In genomic region chr7:119724041-119724792, GRCh38 we compare ENCODE assay signal across 18 cellular contexts.
"Had no signal": no experiment of that assay in that cellular context is flagged by ENCODE, and none has a peak within 500 bp of the region (broad histone marks: within the 10 kb centered on the region; RNA-seq: fewer than 3 reads in every experiment).

No MANE protein-coding gene starts in this region.

- DNase-seq: activated CD4-positive, alpha-beta memory T cell treated with anti-CD3 and anti-CD28 coated beads for 36 hours; activated CD4-positive, alpha-beta T cell treated with anti-CD3 and anti-CD28 coated beads for 1 hour; activated gamma-delta T cell treated with Interleukin-2 at 50 U/mL for 16 hours; activated T-cell treated with anti-CD3 and anti-CD28 coated beads for 4 hours; adrenal gland; effector memory CD8-positive, alpha-beta T cell; foreskin keratinocyte; nephron progenitor cell; nucleus accumbens; posterior cingulate gyrus; retina; stimulated activated naive CD4-positive, alpha-beta T cell had no signal

- H3K4me3 ChIP-seq: adrenal gland, hepatocyte, lung had no signal

- H3K27ac Mint-ChIP-seq: activated CD4-positive, alpha-beta memory T cell treated with anti-CD3 and anti-CD28 coated beads for 36 hours; activated naive CD4-positive, alpha-beta T cell treated with anti-CD3 and anti-CD28 coated beads, Interleukin-2, amount 50 U/mL, for 72 hours; activated T-helper 1 cell treated with anti-CD3 and anti-CD28 coated beads, Interleukin-12 subunit alpha, Interleukin-12 subunit beta, Interleukin-2, Interleukin-4 antibody, amounts not matched to agents 30 ng/mL and 10 ng/mL and 1 ng/mL, durations not matched to agents 14 hours and 24 hours and 36 hours; effector memory CD8-positive, alpha-beta T cell; nephron progenitor cell; T-helper 1 cell treated with Interleukin-12 subunit alpha and Interleukin-12 subunit beta and Interleukin-4 antibody, amounts not matched to agents 30 μg/mL and 1 μg/mL, for 36 hours had no signal

- H3K27me3 Mint-ChIP-seq: activated CD4-positive, alpha-beta memory T cell treated with anti-CD3 and anti-CD28 coated beads for 36 hours; effector memory CD8-positive, alpha-beta T cell had no signal

- H3K27ac ChIP-seq: adrenal gland, foreskin keratinocyte, hepatocyte, VCaP had no signal

- H3K36me3 ChIP-seq: adrenal gland had no signal

- H3K4me1 Mint-ChIP-seq: nephron progenitor cell had no signal

- H3K27me3 ChIP-seq: adrenal gland, foreskin keratinocyte, hepatocyte had no signal

- H3K9me3 Mint-ChIP-seq: activated T-helper 1 cell treated with anti-CD3 and anti-CD28 coated beads, Interleukin-12 subunit alpha, Interleukin-12 subunit beta, Interleukin-2, Interleukin-4 antibody, amounts not matched to agents 30 ng/mL and 10 ng/mL and 1 ng/mL, durations not matched to agents 14 hours and 24 hours and 36 hours; nephron progenitor cell; T-helper 1 cell treated with Interleukin-12 subunit alpha and Interleukin-12 subunit beta and Interleukin-4 antibody, amounts not matched to agents 30 μg/mL and 1 μg/mL, for 36 hours had no signal

- ATAC-seq: activated naive CD4-positive, alpha-beta T cell treated with anti-CD3 and anti-CD28 coated beads, Interleukin-2, amount 50 U/mL, for 72 hours; effector memory CD8-positive, alpha-beta T cell; foreskin keratinocyte had no signal

- H3K79me2 ChIP-seq: hepatocyte had no signal

- H3K4me1 ChIP-seq: adrenal gland had no signal

- H3K4me3 Mint-ChIP-seq: activated CD4-positive, alpha-beta memory T cell treated with anti-CD3 and anti-CD28 coated beads for 36 hours; activated T-helper 1 cell treated with anti-CD3 and anti-CD28 coated beads, Interleukin-12 subunit alpha, Interleukin-12 subunit beta, Interleukin-2, Interleukin-4 antibody, amounts not matched to agents 30 ng/mL and 10 ng/mL and 1 ng/mL, durations not matched to agents 14 hours and 24 hours and 36 hours; effector memory CD8-positive, alpha-beta T cell; nephron progenitor cell; T-helper 1 cell treated with Interleukin-12 subunit alpha and Interleukin-12 subunit beta and Interleukin-4 antibody, amounts not matched to agents 30 μg/mL and 1 μg/mL, for 36 hours had no signal

- H3K4me2 ChIP-seq: hepatocyte had no signal

- H3K36me3 Mint-ChIP-seq: activated CD4-positive, alpha-beta memory T cell treated with anti-CD3 and anti-CD28 coated beads for 36 hours; activated naive CD4-positive, alpha-beta T cell treated with anti-CD3 and anti-CD28 coated beads, Interleukin-2, amount 50 U/mL, for 72 hours had no signal

- H2AFZ ChIP-seq: hepatocyte had no signal
